Comparison of ENCODE assay signal across 9 cellular contexts in the genomic region with DNA sequence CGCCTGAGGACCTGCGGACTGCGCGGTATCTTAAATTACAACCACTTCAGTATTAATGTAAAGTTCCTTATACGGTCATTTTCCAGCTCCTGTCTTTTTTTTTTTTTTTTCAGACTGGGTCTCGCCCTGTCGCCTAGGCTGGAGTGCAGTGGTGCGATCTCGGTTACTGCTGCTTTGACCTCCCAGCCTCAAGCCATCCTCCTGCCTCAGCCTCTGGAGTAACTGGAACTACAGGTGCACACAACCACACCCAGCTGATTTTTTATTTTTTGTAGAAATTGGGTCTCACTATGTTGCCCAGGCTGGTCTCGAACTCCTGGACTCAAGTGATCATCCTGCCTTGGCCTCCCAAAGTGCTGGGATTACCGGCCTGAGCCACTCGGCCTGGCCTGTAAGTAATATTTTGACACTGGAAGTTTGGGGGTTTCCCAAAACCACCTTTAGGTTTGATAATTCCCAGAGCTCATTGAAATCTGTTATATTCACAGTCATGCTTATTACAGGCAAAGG. TPM values are rescaled to one million over a fixed set of nuclear protein-coding genes. Genes with fewer than 3 reads are reported as not detected.
DNase-seq lines count a peak whose midpoint lies in the region; ATAC-seq, FAIRE-seq and TF ChIP-seq lines count a peak whose summit lies in the region.
"Had no signal": no experiment of that assay in that cellular context is flagged by ENCODE, and none has a peak within 500 bp of the region (broad histone marks: within the 10 kb centered on the region; RNA-seq: fewer than 3 reads in every experiment).

No MANE protein-coding gene starts in this region.

- POLR2A ChIA-PET in MCF 10A (lab: Yijun Ruan, JAX): interaction anchor here (0.7 to 3.6 kb wide), 12 partner anchors 21 to 141 kb away, joined by 3 to 21 read pairs (median 4); a partner anchor contains a TSS

- H3K27ac ChIP-seq in osteoblast (ENCODE audit: low read depth, low read length): no peak overlapping the region

- H3K36me3 Mint-ChIP-seq in MCF 10A (ENCODE audit: insufficient read depth, unreplicated experiment): peaks cover 32% of the 10 kb centered on the region

- DNase-seq in GM12891 (ENCODE audit: insufficient read length, low spot score): no peak
- DNase-seq in MCF 10A (ENCODE audit: unreplicated experiment): no peak
- no peak for DNase-seq in osteoblast (ENCODE audit: insufficient read length, low spot score, missing footprints)
- DNase-seq in NCI-H2081 (lab: John Stamatoyannopoulos, UW): no peak
- no peak for DNase-seq in stimulated activated CD4-positive, alpha-beta T cell treated with anti-CD3 and anti-CD28 coated beads, Interleukin-4, amount 100 ng/mL, for 24 hours

- H3K4me2 ChIP-seq in osteoblast (ENCODE audit: insufficient read depth, low read length): peak overlapping the region; percentile 98

- H3K9me3 Mint-ChIP-seq in MCF 10A (ENCODE audit: unreplicated experiment): no peaks in the 10 kb centered on the region

- H3K27me3 Mint-ChIP-seq in MCF 10A (ENCODE audit: insufficient read depth, unreplicated experiment): no peaks in the 10 kb centered on the region

- no peaks in the 10 kb centered on the region for H3K9me3 ChIP-seq in osteoblast (ENCODE audit: low read depth, low read length)

- no peak for TF ChIP-seq POLR2A in GM12891 (IDR thresholded peaks at IDR 0.05; ENCODE audit: low read depth, low read length)

- TF ChIP-seq CTCF in MCF 10A (IDR thresholded peaks at IDR 0.05; ENCODE audit: unreplicated experiment) (no peak), osteoblast (IDR thresholded peaks at IDR 0.05; ENCODE audit: extremely low read depth, low read depth, low read length) (no peak)

- no peak for FAIRE-seq in GM12891 (lab: Jason Lieb, UNC)

- H3K4me1 Mint-ChIP-seq in MCF 10A (ENCODE audit: insufficient read depth, unreplicated experiment): peaks cover 7% of the 10 kb centered on the region

- intact Hi-C loops in MCF 10A (cut with micrococcal nuclease): loop anchor here (5.0 to 10.0 kb wide), 2 partner anchors 136 to 408 kb away; a partner anchor contains a TSS

- H3K4me3 Mint-ChIP-seq in MCF 10A (ENCODE audit: unreplicated experiment): peak overlapping the region; percentile 81

- peak; percentile 2 for ATAC-seq in HG03439 (IDR thresholded peaks at IDR 0.05; ENCODE audit: unreplicated experiment)
- ATAC-seq in GM18498 (IDR thresholded peaks at IDR 0.05; ENCODE audit: unreplicated experiment): no peak
- ATAC-seq in GM18511 (IDR thresholded peaks at IDR 0.05; ENCODE audit: unreplicated experiment): no peak

- no peaks in the 10 kb centered on the region for H3K36me3 ChIP-seq in osteoblast (ENCODE audit: insufficient read depth, low read length)

- peaks cover 14% of the 10 kb centered on the region for H4K20me1 ChIP-seq in osteoblast (ENCODE audit: insufficient read depth, low read length)

- H3K4me1 ChIP-seq in osteoblast (ENCODE audit: insufficient read depth, low read length): peaks cover 4% of the 10 kb centered on the region

- no peak overlapping the region for H2AFZ ChIP-seq in osteoblast (ENCODE audit: low read length)

- H3K27me3 ChIP-seq in osteoblast (ENCODE audit: insufficient read depth, low read length): no peaks in the 10 kb centered on the region
- H3K27me3 ChIP-seq: hepatocyte had no signal

- H3K4me3 ChIP-seq in osteoblast (ENCODE audit: insufficient read depth, low read length): peak overlapping the region; percentile 96

- CTCF ChIA-PET in MCF 10A (lab: Yijun Ruan, JAX): interaction anchor here (0.5 to 3.5 kb wide), 32 partner anchors 9 to 578 kb away, joined by 3 to 51 read pairs (median 5); a partner anchor contains a TSS

- H3K27ac Mint-ChIP-seq in MCF 10A (ENCODE audit: low read depth, unreplicated experiment): peak overlapping the region; percentile 79

- peaks cover 39% of the 10 kb centered on the region for H3K79me2 ChIP-seq in osteoblast (ENCODE audit: insufficient read depth, low read length)

- no TSS peak for BruUV-seq in MCF 10A (replicated peaks; lab: Mats Ljungman, UMichigan)

TF ChIP-seq in GM12891, 5 proteins besides CTCF, POLR2A, EP300 and RAD21:
- TF ChIP-seq POU2F2 (IDR thresholded peaks at IDR 0.05; ENCODE audit: low read depth, low read length): no peak
- TF ChIP-seq PAX5 (IDR thresholded peaks at IDR 0.05; ENCODE audit: insufficient read depth, low read length, severe bottlenecking): no peak
- 0 out of 2 replicates have a peak, but pooled peaks have one; percentile 2 for TF ChIP-seq TAF1 (IDR thresholded peaks at IDR 0.05; ENCODE audit: low read depth, low read length)
- no peak for TF ChIP-seq SPI1 (IDR thresholded peaks at IDR 0.05; ENCODE audit: low read depth, low read length)
- no peak for TF ChIP-seq POLR2AphosphoS5 (IDR thresholded peaks at IDR 0.05; ENCODE audit: low read depth, low read length)

RNA-seq across cellular contexts. Expression of a gene that starts 0.4 kb away (rescaled TPM):
- 3.4 TPM for polyA plus RNA-seq in GM12891 (2012; ENCODE audit: low read depth, missing spikeins)
- total RNA-seq in MCF 10A (2022): 2.0 and 3.3 TPM in 2 replicates
- 4.7 and 5.1 TPM in 2 replicates for total RNA-seq in osteoblast

RNA-seq across cellular contexts. Expression of a gene that starts 6.9 kb away (rescaled TPM):
- polyA plus RNA-seq in GM12891 (2012; ENCODE audit: low read depth, missing spikeins): 5.2 TPM
- total RNA-seq in MCF 10A (2022) (8.5 and 10.4 TPM in 2 replicates), osteoblast (8.3 TPM in 2 replicates)

RNA-seq across cellular contexts. Expression of a gene that starts 18.1 kb away (rescaled TPM):
- polyA plus RNA-seq in GM12891 (2012; ENCODE audit: low read depth, missing spikeins): not detected
- total RNA-seq in MCF 10A (2022): not detected in 2 replicates
- not detected in 2 replicates for total RNA-seq in osteoblast

RNA-seq across cellular contexts. Expression of a gene that starts 34.3 kb away (rescaled TPM):
- polyA plus RNA-seq in GM12891 (2012; ENCODE audit: low read depth, missing spikeins): 0.37 TPM
- 0.56 and 0.68 TPM in 2 replicates for total RNA-seq in MCF 10A (2022)
- total RNA-seq in osteoblast: under 0.01 TPM in 1 of 2 replicates, not detected in the other

RNA-seq across cellular contexts. Expression of a gene that starts 52.4 kb away (rescaled TPM):
- 67.0 TPM for polyA plus RNA-seq in GM12891 (2012; ENCODE audit: low read depth, missing spikeins)
- total RNA-seq in MCF 10A (2022) (71.2 and 94.2 TPM in 2 replicates), osteoblast (29.8 and 36.9 TPM in 2 replicates)
